28 cellular contexts compared by ENCODE assay signal in the genomic region with DNA sequence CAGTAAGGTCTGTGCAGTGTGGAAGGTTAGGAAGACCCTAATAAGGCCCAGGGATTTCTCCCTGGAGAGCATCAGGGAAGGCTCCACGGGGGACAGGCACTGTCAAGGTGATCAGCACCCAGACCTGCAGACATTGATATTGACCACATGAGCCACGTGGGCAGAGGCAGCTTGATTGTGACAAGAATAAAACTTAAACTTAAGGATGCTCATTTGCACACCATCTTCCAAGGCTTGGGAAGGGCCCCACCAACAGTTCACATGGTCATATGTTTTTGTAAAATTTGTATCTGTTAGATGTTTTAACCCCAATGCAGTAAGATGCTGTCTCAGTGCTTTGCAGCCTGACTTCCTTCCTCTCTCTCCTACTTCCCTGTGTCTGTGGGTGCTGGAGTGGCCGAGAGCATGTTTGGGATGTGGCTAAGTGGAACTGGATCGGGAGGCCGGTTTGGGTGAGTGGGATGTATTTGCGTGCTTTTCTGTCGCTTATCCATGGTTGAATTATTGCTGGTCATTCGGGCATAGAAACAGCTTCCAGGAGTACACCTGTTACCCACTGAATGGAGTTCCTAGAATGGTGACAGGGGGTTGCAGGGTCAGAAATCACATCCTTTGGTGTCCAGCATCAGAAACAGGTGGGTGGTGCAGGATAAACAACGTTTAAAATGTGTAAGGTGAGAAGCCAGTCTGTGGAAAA. TPM values are rescaled to one million over a fixed set of nuclear protein-coding genes. Genes with fewer than 3 reads are reported as not detected.
A peak's percentile ranks its signal among the peaks of the same experiment; 100 is the strongest.
DNase-seq lines count a peak whose midpoint lies in the region; FAIRE-seq and TF ChIP-seq lines count a peak whose summit lies in the region.
"Had no signal": no experiment of that assay in that cellular context is flagged by ENCODE, and none has a peak within 500 bp of the region (broad histone marks: within the 10 kb centered on the region; RNA-seq: fewer than 3 reads in every experiment).

No MANE protein-coding gene starts in this region.

- no peak overlapping the region for H2AK5ac ChIP-seq in H1 (ENCODE audit: low read depth, low read length)

- no peak for FAIRE-seq in H1 (lab: Jason Lieb, UNC)
- FAIRE-seq: D721Med, GM18507 had no signal

- H2BK15ac ChIP-seq in H1 (ENCODE audit: low read length): no peak overlapping the region

- H3K14ac ChIP-seq in H1 (ENCODE audit: insufficient read length): no peak overlapping the region

- peaks cover 3% of the 10 kb centered on the region for H3K36me3 Mint-ChIP-seq in endothelial cell (ENCODE audit: low read depth, unreplicated experiment)
- H3K36me3 Mint-ChIP-seq: CD4-positive, CD25-positive, alpha-beta regulatory T cell had no signal

- no peak for TF ChIP-seq POLR2A in H1 (IDR thresholded peaks at IDR 0.05; ENCODE audit: control extremely low read depth in 1 of 2, low read depth in 2 of 2, low read length in 2 of 2)

- H3K79me2 ChIP-seq in H1 (ENCODE audit: control insufficient read depth in 1 of 2, insufficient read depth in 2 of 2, low read length in 2 of 2): no peaks in the 10 kb centered on the region
- no peaks in the 10 kb centered on the region for H3K79me2 ChIP-seq in osteoblast (ENCODE audit: insufficient read depth, low read length)

- H3K4me3 ChIP-seq in H1 (ENCODE audit: extremely low read depth in 1 of 4, insufficient read depth in 2 of 4, low read depth in 3 of 4, low read length in 4 of 4): no peak overlapping the region
- no peak overlapping the region for H3K4me3 ChIP-seq in osteoblast (ENCODE audit: insufficient read depth, low read length)
- H3K4me3 ChIP-seq: GM23248 had no signal

- no peaks in the 10 kb centered on the region for H3K27me3 ChIP-seq in H1 (replicated peaks in 1 of 4; ENCODE audit: control insufficient read depth in 3 of 4, extremely low read depth in 1 of 4, insufficient read depth in 3 of 4, low read length in 3 of 4)
- peaks cover 20% of the 10 kb centered on the region for H3K27me3 ChIP-seq in osteoblast (ENCODE audit: insufficient read depth, low read length)

- TF ChIP-seq CTCF in H1 (IDR thresholded peaks at IDR 0.05; ENCODE audit: control extremely low read depth in 1 of 3, insufficient read depth in 1 of 3, low read depth in 1 of 3, low read length in 3 of 3) (no peak), osteoblast (IDR thresholded peaks at IDR 0.05; ENCODE audit: extremely low read depth, low read depth, low read length) (no peak), endothelial cell (IDR thresholded peaks at IDR 0.05; ENCODE audit: unreplicated experiment) (no peak)

- H2BK120ac ChIP-seq in H1 (replicated peaks; ENCODE audit: low read depth, low read length): no peak overlapping the region

- H3K27ac ChIP-seq in angular gyrus (ENCODE audit: low read depth, low read length) (peak overlapping the region; percentile 99), H1 (ENCODE audit: low read depth, low read length) (no peak overlapping the region), osteoblast (ENCODE audit: low read depth, low read length) (no peak overlapping the region)
- H3K27ac ChIP-seq: GM23248 had no signal

- no peak overlapping the region for H3K4me3 Mint-ChIP-seq in endothelial cell (ENCODE audit: unreplicated experiment)
- H3K4me3 Mint-ChIP-seq: CD4-positive, CD25-positive, alpha-beta regulatory T cell; H9 had no signal

- DNase-seq in H1 (ENCODE audit: low read depth in 1 of 2, low spot score in 2 of 2) (no peak), osteoblast (ENCODE audit: insufficient read length, low spot score, missing footprints) (peak; percentile 13), retina (no peak), NCI-H146 (lab: John Stamatoyannopoulos, UW) (no peak), 8988T (no peak), endothelial cell (ENCODE audit: low spot score) (no peak)
- DNase-seq: ACHN; CD4-positive, CD25-positive, alpha-beta regulatory T cell; GM23248; H9; Karpas-422; NCI-H1092; NCI-H1417 treated with DMSO at 0.1 percent for 48 hours; NCI-H187; NCI-H2081 treated with DMSO at 0.1 percent for 48 hours; NCI-H2171; NCI-H226; NCI-H510A; NCI-H82; NK-92 treated with Interleukin-12 subunit alpha and Interleukin-12 subunit beta, amount 100 ng/mL, for 24 hours; PC-3; SK-N-SH; SW 1271 had no signal

- CTCF ChIA-PET in H1 (lab: Charles Lee; ENCODE audit: partially characterized antibody): interaction anchor here (1.0 to 1.3 kb wide), 2 partner anchors 58 to 157 kb away, joined by 3 read pairs; no protein-coding TSS in a partner anchor

- peaks cover 8% of the 10 kb centered on the region for H3K4me1 Mint-ChIP-seq in endothelial cell (ENCODE audit: unreplicated experiment)
- H3K4me1 Mint-ChIP-seq: CD4-positive, CD25-positive, alpha-beta regulatory T cell had no signal

- H4K20me1 ChIP-seq in H1 (replicated peaks in 1 of 2; ENCODE audit: control insufficient read depth in 1 of 2, insufficient read depth in 2 of 2, low read length in 2 of 2) (peaks cover 0 to 2% of the 10 kb centered on the region in 2 experiments), osteoblast (ENCODE audit: insufficient read depth, low read length) (no peaks in the 10 kb centered on the region)

- POLR2A ChIA-PET in H1 (lab: Charles Lee; ENCODE audit: partially characterized antibody): no interaction called here

- H3K36me3 ChIP-seq in H1 (ENCODE audit: control insufficient read depth in 2 of 4, insufficient read depth in 4 of 4, low read length in 3 of 4) (no peaks in the 10 kb centered on the region), osteoblast (ENCODE audit: insufficient read depth, low read length) (no peaks in the 10 kb centered on the region)

- no peak overlapping the region for H3K18ac ChIP-seq in H1 (ENCODE audit: extremely low read depth, low read length)

- no peak overlapping the region for H3K9ac ChIP-seq in H1 (replicated peaks in 1 of 4; ENCODE audit: extremely low read depth in 1 of 4, low read depth in 3 of 4, low read length in 3 of 4)
- H3K9ac ChIP-seq: GM23248, SK-N-SH had no signal

- 0 out of 2 replicates have a peak overlapping the region, but pooled peaks have one; percentile 35 for H2BK20ac ChIP-seq in H1 (ENCODE audit: low read length)

- no peaks in the 10 kb centered on the region for H3K9me3 ChIP-seq in H1 (ENCODE audit: insufficient read depth in 2 of 2, low read depth in 1 of 2, low read length in 1 of 2)
- H3K9me3 ChIP-seq in osteoblast (ENCODE audit: low read depth, low read length): no peaks in the 10 kb centered on the region
- H3K9me3 ChIP-seq: SK-N-SH had no signal

- H2BK12ac ChIP-seq in H1 (ENCODE audit: low read depth, low read length): no peak overlapping the region

- no peak overlapping the region for H4K5ac ChIP-seq in H1 (ENCODE audit: insufficient read length, low read depth, low read length)

- H3K4me1 ChIP-seq in H1 (replicated peaks in 1 of 4; ENCODE audit: control insufficient read depth in 3 of 4, insufficient read depth in 4 of 4, low read length in 3 of 4): peaks cover 0 to 11% (median 2%) of the 10 kb centered on the region in 4 experiments; a peak in 4 of 7 replicates
- H3K4me1 ChIP-seq in osteoblast (ENCODE audit: insufficient read depth, low read length): no peaks in the 10 kb centered on the region

- no peak overlapping the region for H2BK5ac ChIP-seq in H1 (ENCODE audit: low read depth, low read length)

- no peaks in the 10 kb centered on the region for H3K79me1 ChIP-seq in H1 (ENCODE audit: low read depth, low read length)

- no peak overlapping the region for H3K27ac Mint-ChIP-seq in endothelial cell (ENCODE audit: unreplicated experiment)
- H3K27ac Mint-ChIP-seq: CD4-positive, CD25-positive, alpha-beta regulatory T cell; H9 had no signal

- H3K56ac ChIP-seq in H1 (replicated peaks; ENCODE audit: insufficient read length, low read depth, low read length): no peak overlapping the region

- no peak overlapping the region for H4K8ac ChIP-seq in H1 (ENCODE audit: extremely low read depth, insufficient read depth, low read length)

- H3K4ac ChIP-seq in H1 (replicated peaks; ENCODE audit: insufficient read length, low read depth, low read length): no peak overlapping the region

- WGBS in H1 (ENCODE audit: extremely low coverage in 1 of 2, insufficient coverage in 1 of 2, insufficient read length in 1 of 2, insufficient replicate concordance in 2 of 2, low coverage in 1 of 2, low lambda C conversion rate in 2 of 2, missing lambda C conversion rate in 1 of 2), 2 experiments: 81% methylated on average over 9 of the region's 9 CpGs; no CpG with 5 or more reads in 1 of the 2 experiments

- no peaks in the 10 kb centered on the region for H3K9me3 Mint-ChIP-seq in endothelial cell (ENCODE audit: unreplicated experiment)
- H3K9me3 Mint-ChIP-seq: H9 had no signal

- H3K23ac ChIP-seq in H1 (ENCODE audit: insufficient read length): no peak overlapping the region

- TF ChIP-seq EP300 in H1 (IDR thresholded peaks at IDR 0.05; ENCODE audit: borderline replicate concordance in 1 of 2, low read depth in 2 of 2, low read length in 2 of 2): no peak

- no peak overlapping the region for H3K4me2 ChIP-seq in H1 (ENCODE audit: insufficient read depth in 1 of 2, low read depth in 2 of 2, low read length in 2 of 2)
- H3K4me2 ChIP-seq in osteoblast (ENCODE audit: insufficient read depth, low read length): no peak overlapping the region
- H3K4me2 ChIP-seq: SK-N-SH had no signal

- peaks cover 1% of the 10 kb centered on the region for H3K27me3 Mint-ChIP-seq in endothelial cell (ENCODE audit: unreplicated experiment)

- peaks cover 3% of the 10 kb centered on the region; the same call in 1 of the 2 replicates for H3K23me2 ChIP-seq in H1 (ENCODE audit: low read depth, low read length)

- TF ChIP-seq RAD21 in H1 (IDR thresholded peaks at IDR 0.05 in 1 of 2, conservative IDR thresholded peaks at IDR 0.05 in 1 of 2; ENCODE audit: low read depth in 2 of 2, low read length in 2 of 2): no peak

- H2AFZ ChIP-seq in H1 (ENCODE audit: low read length) (no peak overlapping the region), osteoblast (ENCODE audit: low read length) (no peak overlapping the region)
- H2AFZ ChIP-seq: GM23248 had no signal

- no peak overlapping the region for H4K91ac ChIP-seq in H1 (replicated peaks; ENCODE audit: insufficient read length, low read length)

RNA-seq across cellular contexts. Expression of gene OLIG2, which starts 49.8 kb away (rescaled TPM):
- 0.11 TPM in 1 of 2 replicates, not detected in the other for total RNA-seq in H1 (2021; fragmentation: NEBNext Ultra II Directional; extraction: Animal tissue kit (Norgen Biotek cat#: 25700))
- polyA plus RNA-seq in H1 (2011; rRNA removed): 0.79 and 0.93 TPM in 2 replicates
- 0.81 TPM for polyA plus RNA-seq in H1 (2011; cell fraction: cytosol; rRNA removed)
- polyA plus RNA-seq in H1 (2011; cell fraction: nucleus; rRNA removed): 0.68 TPM
- polyA plus RNA-seq in H1 (2012, experiment 1 of 2): 0.57 to 1.3 TPM (median 0.75 TPM) in 4 replicates
- polyA plus RNA-seq in H1 (2012, experiment 2 of 2): 0.79 TPM
- 1.0 TPM for polyA plus RNA-seq in H1 (2013, experiment 1 of 2)
- 0.99 TPM for polyA plus RNA-seq in H1 (2013, experiment 2 of 2)
- 0.20 and 0.35 TPM in 2 replicates for polyA minus RNA-seq in H1 (2011; rRNA and poly(A)+ RNA removed)
- 1.8 TPM for polyA minus RNA-seq in H1 (2011; cell fraction: cytosol; rRNA and poly(A)+ RNA removed)
- polyA minus RNA-seq in H1 (2011; cell fraction: nucleus; rRNA and poly(A)+ RNA removed): 1.2 TPM
- total RNA-seq in osteoblast (not detected in 2 replicates), endothelial cell (ENCODE audit: unreplicated experiment) (0.33 TPM)
- total RNA-seq: CD4-positive, CD25-positive, alpha-beta regulatory T cell; GM23248; HT-29; PC-3 had no signal
- polyA plus RNA-seq: BJ; CD4-positive, CD25-positive, alpha-beta regulatory T cell; GM23248; SK-N-SH had no signal
